ENCODE assay signal across 10 cellular contexts in the genomic region with DNA sequence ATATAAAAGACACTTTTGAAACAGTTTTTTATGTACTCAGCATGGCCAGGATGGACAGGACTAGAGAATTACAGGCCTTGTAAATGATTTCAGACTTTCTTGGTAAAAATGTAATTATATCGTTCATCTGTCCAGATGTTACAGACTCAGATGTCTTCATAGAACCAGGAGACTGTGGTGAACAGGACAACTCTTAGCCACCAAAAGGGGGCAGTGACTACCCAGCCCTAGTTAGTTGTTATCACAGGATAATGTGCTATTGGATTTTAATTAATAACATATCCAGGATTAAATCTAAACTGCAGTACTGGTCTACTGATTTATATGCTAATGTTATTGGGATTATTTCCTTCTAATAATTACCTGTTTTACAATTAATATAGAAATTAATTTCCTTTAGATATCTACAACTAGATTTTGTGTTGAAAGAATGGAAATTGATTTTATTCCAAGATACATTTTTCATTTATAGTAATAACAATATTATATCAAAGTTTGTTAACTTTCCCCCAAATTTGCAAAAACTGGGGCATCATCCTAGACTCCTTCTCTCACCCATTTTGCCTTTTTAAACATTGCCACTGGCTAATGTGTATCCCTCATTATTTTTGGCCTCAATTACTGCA.
DNase-seq lines count a peak whose midpoint lies in the region; ATAC-seq, FAIRE-seq and TF ChIP-seq lines count a peak whose summit lies in the region.
"Had no signal": no experiment of that assay in that cellular context is flagged by ENCODE, and none has a peak within 500 bp of the region (broad histone marks: within the 10 kb centered on the region; RNA-seq: fewer than 3 reads in every experiment).

No MANE protein-coding gene starts in this region.

- H3K4me1 ChIP-seq in A549: no peaks in the 10 kb centered on the region
- H3K4me1 ChIP-seq in Peyer's patch: peaks cover 0 to 7% (median 0%) of the 10 kb centered on the region in 4 donors
- peaks cover 9% of the 10 kb centered on the region for H3K4me1 ChIP-seq in fibroblast of lung (ENCODE audit: control insufficient read depth, extremely low read depth, insufficient read depth, low read length)

- no peak for FAIRE-seq in A549 (lab: Jason Lieb, UNC)

- H3K9me3 Mint-ChIP-seq in osteocyte (ENCODE audit: unreplicated experiment): no peaks in the 10 kb centered on the region
- H3K9me3 Mint-ChIP-seq: dendritic cell treated with granulocyte-macrophage colony-stimulating factor and Interleukin-4, amounts not matched to agents 40 ng/mL and 50 ng/mL, for 4 days; stimulated activated naive CD8-positive, alpha-beta T cell treated with anti-CD3 and anti-CD28 coated beads, Interleukin-15, Interleukin-2, amounts not matched to agents 100 ng/mL and 50 ng/mL, for 24 hours had no signal

- H3K4me2 ChIP-seq in A549 (no peak overlapping the region), fibroblast of lung (ENCODE audit: extremely low read depth, insufficient read depth, low read length) (no peak overlapping the region)

- H3K27me3 ChIP-seq in GM06990 (replicated peaks; ENCODE audit: control insufficient read depth, insufficient read depth, low read length) (no peaks in the 10 kb centered on the region), Peyer's patch (no peaks in the 10 kb centered on the region), fibroblast of lung (ENCODE audit: control insufficient read depth, insufficient read depth, low read length) (no peaks in the 10 kb centered on the region)

- H3K27ac ChIP-seq in A549: no peak overlapping the region
- no peak overlapping the region for H3K27ac ChIP-seq in Peyer's patch
- no peak overlapping the region for H3K27ac ChIP-seq in fibroblast of lung (ENCODE audit: insufficient read depth, low read length)

- peaks cover 11% of the 10 kb centered on the region for H3K36me3 ChIP-seq in GM06990 (ENCODE audit: control insufficient read depth, insufficient read depth, low read length)
- H3K36me3 ChIP-seq in Peyer's patch: peaks cover 0 to 56% (median 0%) of the 10 kb centered on the region in 3 donors
- H3K36me3 ChIP-seq in fibroblast of lung (ENCODE audit: control insufficient read depth, insufficient read depth, low read length): no peaks in the 10 kb centered on the region

- H3K9ac ChIP-seq in fibroblast of lung (ENCODE audit: insufficient read depth, low read length): no peak overlapping the region

- H3K4me1 Mint-ChIP-seq in osteocyte (ENCODE audit: unreplicated experiment): peaks cover 9% of the 10 kb centered on the region

- TF ChIP-seq EP300 in A549 (IDR thresholded peaks at IDR 0.05): no peak

- H3K4me3 ChIP-seq in A549 (no peak overlapping the region), GM06990 (replicated peaks; ENCODE audit: low read depth, low read length) (no peak overlapping the region), Peyer's patch (no peak overlapping the region), fibroblast of lung (replicated peaks in 1 of 4; ENCODE audit: control extremely low read depth in 1 of 4, insufficient read depth in 1 of 4, low read depth in 3 of 4, low read length in 4 of 4) (no peak overlapping the region)

- no peak overlapping the region for H2AFZ ChIP-seq in fibroblast of lung (ENCODE audit: low read length)

- ATAC-seq in A549 (peak; percentile 73 to 91; a peak in 5 of 6 replicates), GM21723 (IDR thresholded peaks at IDR 0.05; ENCODE audit: unreplicated experiment) (no peak), HG03432 (IDR thresholded peaks at IDR 0.05; ENCODE audit: unreplicated experiment) (no peak), HG02870 (IDR thresholded peaks at IDR 0.05; ENCODE audit: unreplicated experiment) (no peak)

- TF ChIP-seq CTCF in A549 (IDR thresholded peaks at IDR 0.05) (peak; percentile 82), GM06990 (IDR thresholded peaks at IDR 0.05; ENCODE audit: insufficient read depth, low read length, poor library complexity, severe bottlenecking) (peak; percentile 63), Peyer's patch (IDR thresholded peaks at IDR 0.05) (peak in 4 of 6 experiments; percentile 37 to 81 (median 75)), fibroblast of lung (conservative IDR thresholded peaks at IDR 0.05 in 1 of 2, IDR thresholded peaks at IDR 0.05 in 1 of 2; ENCODE audit: low read depth in 1 of 2, low read length in 2 of 2) (peak; percentile 86 to 89), osteocyte (IDR thresholded peaks at IDR 0.05) (peak; percentile 81)

- TF ChIP-seq RAD21 in A549 (conservative IDR thresholded peaks at IDR 0.05 in 1 of 2, IDR thresholded peaks at IDR 0.05 in 1 of 2): peak; percentile 83 to 84

- no peaks in the 10 kb centered on the region for H4K20me1 ChIP-seq in fibroblast of lung (ENCODE audit: control insufficient read depth, extremely low read depth, insufficient read depth, low read length)

- H3K9me3 ChIP-seq in A549 (no peaks in the 10 kb centered on the region), Peyer's patch (no peaks in the 10 kb centered on the region), fibroblast of lung (ENCODE audit: control insufficient read depth, insufficient read depth, low read depth, low read length) (no peaks in the 10 kb centered on the region)

- WGBS in A549 (ENCODE audit: missing lambda C conversion rate): 41% methylated on average over 1 of the region's 1 CpG

- no peak overlapping the region for H3K4me3 Mint-ChIP-seq in osteocyte (ENCODE audit: unreplicated experiment)
- H3K4me3 Mint-ChIP-seq: dendritic cell treated with granulocyte-macrophage colony-stimulating factor and Interleukin-4, amounts not matched to agents 40 ng/mL and 50 ng/mL, for 4 days; stimulated activated naive CD8-positive, alpha-beta T cell treated with anti-CD3 and anti-CD28 coated beads, Interleukin-15, Interleukin-2, amounts not matched to agents 100 ng/mL and 50 ng/mL, for 24 hours had no signal

- H3K27me3 Mint-ChIP-seq in osteocyte (ENCODE audit: unreplicated experiment): no peaks in the 10 kb centered on the region
- H3K27me3 Mint-ChIP-seq: dendritic cell treated with granulocyte-macrophage colony-stimulating factor and Interleukin-4, amounts not matched to agents 40 ng/mL and 50 ng/mL, for 4 days; stimulated activated naive CD8-positive, alpha-beta T cell treated with anti-CD3 and anti-CD28 coated beads, Interleukin-15, Interleukin-2, amounts not matched to agents 100 ng/mL and 50 ng/mL, for 24 hours had no signal

- TF ChIP-seq POLR2A in A549 (IDR thresholded peaks at IDR 0.05; ENCODE audit: low read length): no peak
- TF ChIP-seq POLR2A in Peyer's patch (IDR thresholded peaks at IDR 0.05): no peak

- H3K36me3 Mint-ChIP-seq in osteocyte (ENCODE audit: unreplicated experiment): peaks cover 16% of the 10 kb centered on the region

- DNase-seq in A549 (ENCODE audit: low read depth in 1 of 2, low spot score in 1 of 2): peak; percentile 25 to 59
- DNase-seq in GM06990 (ENCODE audit: extremely low read depth, insufficient read length): no peak
- no peak for DNase-seq in Peyer's patch
- DNase-seq in fibroblast of lung (ENCODE audit: low read depth in 2 of 2): peak; percentile 42 to 78
- no peak for DNase-seq in osteocyte (ENCODE audit: extremely low spot score, unreplicated experiment)

- H3K79me2 ChIP-seq in fibroblast of lung (ENCODE audit: control insufficient read depth, insufficient read depth, low read length): no peaks in the 10 kb centered on the region

- H3K27ac Mint-ChIP-seq in osteocyte (ENCODE audit: unreplicated experiment): no peak overlapping the region
- H3K27ac Mint-ChIP-seq: stimulated activated naive CD8-positive, alpha-beta T cell treated with anti-CD3 and anti-CD28 coated beads, Interleukin-15, Interleukin-2, amounts not matched to agents 100 ng/mL and 50 ng/mL, for 24 hours had no signal

- POLR2A ChIA-PET in A549 (lab: Yijun Ruan, JAX): no interaction called here

- CTCF ChIA-PET in A549 (lab: Yijun Ruan, JAX): interaction anchor here (0.6 to 4.0 kb wide), 9 partner anchors 18 to 292 kb away, joined by 3 to 33 read pairs (median 5); no protein-coding TSS in a partner anchor

TF ChIP-seq in A549, 52 proteins besides CTCF, POLR2A, EP300 and RAD21:
- TF ChIP-seq SMC3 (IDR thresholded peaks at IDR 0.05) (peak; percentile 79), ZFP36 (IDR thresholded peaks at IDR 0.05; ENCODE audit: borderline replicate concordance, partially characterized antibody) (no peak)

Comparison
In these comparisons a context has a peak if more than half of its experiments do, and no peak if none do; other contexts are left out.
1. ATAC-seq: peak in A549 (2 of 2); none in GM21723 (single experiment), HG03432 (single experiment) and HG02870 (single experiment).
2. DNase-seq: peak in A549 (2 of 2) and fibroblast of lung (2 of 2); none in GM06990 (single experiment), Peyer's patch (0 of 3) and osteocyte (single experiment).
3. Peak in every context shown above with its lines, with median percentiles within 50 percentile points of each other: CTCF ChIP-seq.